ENCODE assay signal across 17 cellular contexts in the genomic region with DNA sequence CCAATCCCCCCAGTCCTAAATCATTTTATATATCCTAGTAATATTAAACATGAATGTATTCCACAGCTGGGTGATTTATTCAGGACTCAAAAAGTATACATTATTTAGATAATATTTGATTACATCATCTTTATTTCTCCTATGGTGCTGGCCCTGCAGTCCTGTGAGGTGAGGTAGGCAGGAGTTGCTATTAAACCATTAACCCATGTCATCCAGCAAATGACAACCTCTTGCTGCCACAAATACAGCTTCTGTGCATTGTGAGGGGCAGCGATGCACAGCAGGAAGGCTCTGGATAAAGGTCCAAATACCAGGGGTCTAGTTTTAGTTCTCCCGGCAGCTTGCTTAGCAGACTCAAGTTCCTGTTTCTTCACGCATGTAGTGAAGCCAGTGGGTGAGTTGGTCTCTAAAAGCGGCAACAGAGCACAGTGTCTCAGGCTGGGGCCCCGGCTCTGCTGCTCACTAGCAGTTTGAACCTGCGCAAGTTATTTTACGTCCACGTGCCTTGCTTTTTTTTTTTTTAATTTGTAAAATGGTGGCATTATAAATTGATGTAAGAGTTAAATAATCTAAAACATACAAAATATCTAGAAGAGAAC. TPM values are rescaled to one million over a fixed set of nuclear protein-coding genes. Genes with fewer than 3 reads are reported as not detected.
DNase-seq lines count a peak whose midpoint lies in the region; ATAC-seq and TF ChIP-seq lines count a peak whose summit lies in the region.
"Had no signal": no experiment of that assay in that cellular context is flagged by ENCODE, and none has a peak within 500 bp of the region (broad histone marks: within the 10 kb centered on the region; RNA-seq: fewer than 3 reads in every experiment).

No MANE protein-coding gene starts in this region.

- no peaks in the 10 kb centered on the region for H3K9me3 ChIP-seq in prostate gland
- H3K9me3 ChIP-seq: esophagus squamous epithelium, spleen, testis had no signal

- ATAC-seq in memory B cell (ENCODE audit: low read depth) (peak; percentile 39), GM18870 (IDR thresholded peaks at IDR 0.05; ENCODE audit: unreplicated experiment) (no peak)

- H3K9me3 Mint-ChIP-seq in Calu3 (ENCODE audit: low read depth, unreplicated experiment) (no peaks in the 10 kb centered on the region), memory B cell (no peaks in the 10 kb centered on the region)

- H3K4me1 Mint-ChIP-seq in Calu3 (ENCODE audit: low read depth, unreplicated experiment) = peaks cover 63% of the 10 kb centered on the region
- no peaks in the 10 kb centered on the region for H3K4me1 Mint-ChIP-seq in memory B cell

- intact Hi-C loops in Calu3 (cut with micrococcal nuclease; ENCODE audit: unreplicated experiment) = no loop called here
- intact Hi-C loops in prostate gland (cut with DNase I) = no loop called here

- H3K27me3 Mint-ChIP-seq in Calu3 (ENCODE audit: unreplicated experiment) (no peaks in the 10 kb centered on the region), memory B cell (peaks cover 6% of the 10 kb centered on the region)

- CTCF ChIA-PET in Calu3 (lab: Charles Lee) = interaction anchor here (1.4 to 2.1 kb wide), 3 partner anchors 10 to 78 kb away, joined by 3 to 6 read pairs (median 5); no protein-coding TSS in a partner anchor

- TF ChIP-seq POLR2A in prostate gland (IDR thresholded peaks at IDR 0.05) = no peak

- TF ChIP-seq CTCF in Calu3 (IDR thresholded peaks at IDR 0.05; ENCODE audit: unreplicated experiment) (no peak), prostate gland (IDR thresholded peaks at IDR 0.05) (no peak)

- no peak overlapping the region for H3K4me3 ChIP-seq in prostate gland
- H3K4me3 ChIP-seq: esophagus squamous epithelium, spleen, testis had no signal

- 79% methylated on average over 8 of the region's 8 CpGs for WGBS in prostate gland

- H3K4me3 Mint-ChIP-seq in Calu3 (ENCODE audit: low read depth, unreplicated experiment) = peak overlapping the region; percentile 61
- H3K4me3 Mint-ChIP-seq in memory B cell = no peak overlapping the region

- H3K36me3 Mint-ChIP-seq in Calu3 (ENCODE audit: insufficient read depth, unreplicated experiment) (peaks cover 44% of the 10 kb centered on the region), memory B cell (no peaks in the 10 kb centered on the region)

- no peaks in the 10 kb centered on the region for H3K27me3 ChIP-seq in prostate gland (replicated peaks; ENCODE audit: insufficient read depth)
- H3K27me3 ChIP-seq: testis had no signal

- H3K27ac Mint-ChIP-seq in Calu3 (ENCODE audit: unreplicated experiment) (peak overlapping the region; percentile 99), memory B cell (no peak overlapping the region)

- H3K4me1 ChIP-seq in prostate gland (replicated peaks) = no peaks in the 10 kb centered on the region

- BruUV-seq in Calu3 (replicated peaks; lab: Mats Ljungman, UMichigan) = no TSS peak

- H3K36me3 ChIP-seq in prostate gland = no peaks in the 10 kb centered on the region
- H3K36me3 ChIP-seq: esophagus squamous epithelium, spleen had no signal

- no peak overlapping the region for H3K27ac ChIP-seq in prostate gland
- H3K27ac ChIP-seq: testis had no signal

- DNase-seq in Calu3 (peak; percentile 11), Kasumi-1 (lab: John Stamatoyannopoulos, UW) (peak; percentile 65 to 67), UCSD-AML1 (lab: John Stamatoyannopoulos, UW; ENCODE audit: unreplicated experiment) (peak; percentile 37), memory B cell (ENCODE audit: low spot score in 2 of 2) (no peak), prostate gland (ENCODE audit: low spot score) (no peak), NCI-H187 (lab: John Stamatoyannopoulos, UW) (no peak)
- no peak for DNase-seq in activated CD8-positive, alpha-beta memory T cell treated with anti-CD3 and anti-CD28 coated beads, Interleukin-2, amount 50 U/mL, for 4 hours
- DNase-seq: activated CD4-positive, alpha-beta T cell treated with anti-CD3 and anti-CD28 coated beads, Interleukin-2, amount 50 U/mL, for 1 hour; amniotic stem cell; DMS 273 treated with DMSO at 0.1 percent for 48 hours; esophagus squamous epithelium; mesendoderm; NCI-H1436 treated with DMSO at 0.1 percent for 48 hours; spleen; T-helper 2 cell; testis had no signal

RNA-seq across cellular contexts. Expression of a gene that starts 36.1 kb away (rescaled TPM):
- 64.4 and 67.1 TPM in 2 replicates for total RNA-seq in Calu3 (2022)
- 10 to 100 TPM; 12.6 to 15.7 TPM for total RNA-seq in prostate gland

Comparison
In these comparisons a context has a peak if more than half of its experiments do, and no peak if none do; other contexts are left out.
1. DNase-seq: peak in Calu3 (single experiment), Kasumi-1 (2 of 2) and UCSD-AML1 (single experiment); none in memory B cell (0 of 2), activated CD8-positive, alpha-beta memory T cell treated with anti-CD3 and anti-CD28 coated beads, Interleukin-2, amount 50 U/mL, for 4 hours (single experiment), prostate gland (single experiment) and NCI-H187 (0 of 2).